Comparison of ENCODE assay signal across 7 cellular contexts in genomic region chr16:60458255-60458654, GRCh38.
"Had no signal": no experiment of that assay in that cellular context is flagged by ENCODE, and none has a peak within 500 bp of the region (broad histone marks: within the 10 kb centered on the region; RNA-seq: fewer than 3 reads in every experiment).

No MANE protein-coding gene starts in this region.

- H3K4me1 Mint-ChIP-seq: IgD-negative memory B cell had no signal

- H3K4me3 ChIP-seq: K562 had no signal

- ATAC-seq: HepG2, K562 had no signal

- DNase-seq: IMR-90, KBM-7, KG1 had no signal

- H3K4me3 Mint-ChIP-seq: IgD-negative memory B cell had no signal

- H3K27ac ChIP-seq: HL-60 had no signal

- H3K27me3 Mint-ChIP-seq: IgD-negative memory B cell had no signal

- H3K36me3 Mint-ChIP-seq: IgD-negative memory B cell had no signal

- H3K27ac Mint-ChIP-seq: IgD-negative memory B cell had no signal
